26 cellular contexts compared by ENCODE assay signal in genomic region chr15:41876007-41876406, GRCh38.
"Had no signal": no experiment of that assay in that cellular context is flagged by ENCODE, and none has a peak within 500 bp of the region (broad histone marks: within the 10 kb centered on the region; RNA-seq: fewer than 3 reads in every experiment).

No MANE protein-coding gene starts in this region.

- DNase-seq: activated CD4-positive, alpha-beta T cell treated with anti-CD3 and anti-CD28 coated beads, Interleukin-2, amount 50 U/mL, for 1 hour; activated CD8-positive, alpha-beta memory T cell treated with anti-CD3 and anti-CD28 coated beads for 24 hours; activated CD8-positive, alpha-beta memory T cell treated with anti-CD3 and anti-CD28 coated beads, Interleukin-2, amount 50 U/mL, for 48 hours; activated naive CD4-positive, alpha-beta T cell treated with Interleukin-2 at 50 U/mL for 16 hours; activated T-cell treated with anti-CD3 and anti-CD28 coated beads, Interleukin-2, amount 50 U/mL, for 4 hours; amygdala; cortex of kidney; erythroblast; foreskin keratinocyte; immature natural killer cell; natural killer cell; ovary; stimulated activated CD4-positive, alpha-beta T cell treated with anti-CD3 and anti-CD28 coated beads, Interleukin-4, amount 100 ng/mL, for 4 hours; SW 1271; T-helper 17 cell had no signal

- H3K79me2 ChIP-seq: hepatocyte had no signal

- ATAC-seq: activated T-cell treated with anti-CD3 and anti-CD28 coated beads, Interleukin-2, amount 50 U/mL, for 4 hours; foreskin keratinocyte; left lung; natural killer cell; T-helper 17 cell had no signal

- H3K9me3 ChIP-seq: left lung, neutrophil, ovary, prostate gland, right atrium auricular region, stomach, suprapubic skin, tibial nerve had no signal

- H3K4me2 ChIP-seq: hepatocyte had no signal

- H3K27me3 ChIP-seq: hepatocyte, ovary, right atrium auricular region had no signal

- H3K27ac Mint-ChIP-seq: activated T-helper 2 cell treated with anti-CD3 and anti-CD28 coated beads, Interferon-gamma antibody, Interleukin-2, Interleukin-4, amounts not matched to agents 10 μg/mL and 5 μg/mL and 100 μg/mL, durations not matched to agents 14 hours and 24 hours and 36 hours; mesothelial cell of epicardium; natural killer cell; T-helper 17 cell had no signal

- H3K4me1 ChIP-seq: left lung, tibial nerve had no signal

- H3K36me3 ChIP-seq: cardiac muscle cell, left lung, neutrophil, ovary, prostate gland, right atrium auricular region, stomach, suprapubic skin, tibial nerve had no signal

- H3K36me3 Mint-ChIP-seq: immature natural killer cell, mesothelial cell of epicardium, natural killer cell had no signal

- H3K9me3 Mint-ChIP-seq: activated T-cell treated with anti-CD3 and anti-CD28 coated beads, Interleukin-2, amount 50 U/mL, for 4 hours; activated T-helper 2 cell treated with anti-CD3 and anti-CD28 coated beads, Interferon-gamma antibody, Interleukin-2, Interleukin-4, amounts not matched to agents 10 μg/mL and 5 μg/mL and 100 μg/mL, durations not matched to agents 14 hours and 24 hours and 36 hours; immature natural killer cell; mesothelial cell of epicardium; natural killer cell had no signal

- H3K4me3 Mint-ChIP-seq: activated T-cell treated with anti-CD3 and anti-CD28 coated beads, Interleukin-2, amount 50 U/mL, for 4 hours; immature natural killer cell; mesothelial cell of epicardium; natural killer cell; T-helper 17 cell had no signal

- H3K4me1 Mint-ChIP-seq: mesothelial cell of epicardium had no signal

- H3K27ac ChIP-seq: cardiac muscle cell, foreskin keratinocyte, hepatocyte, left lung, neutrophil, ovary, prostate gland, right atrium auricular region, stomach, suprapubic skin, tibial nerve had no signal

- H2AFZ ChIP-seq: hepatocyte had no signal

- H3K4me3 ChIP-seq: cardiac muscle cell, hepatocyte, left lung, ovary, prostate gland, right atrium auricular region, stomach, suprapubic skin, tibial nerve had no signal
